Comparison of ENCODE assay signal across 1 cellular context in genomic region chr1:241823925-241824324, GRCh38.
TF ChIP-seq lines count a peak whose summit lies in the region.

No MANE protein-coding gene starts in this region.

TF ChIP-seq in H1, 55 proteins besides CTCF, POLR2A, EP300 and RAD21:
- no peak for TF ChIP-seq ZNF274 (IDR thresholded peaks at IDR 0.05; ENCODE audit: borderline replicate concordance, extremely low read depth, low read length)
- TF ChIP-seq ATF2 (IDR thresholded peaks at IDR 0.05; ENCODE audit: low read length): no peak
- TF ChIP-seq MAX (IDR thresholded peaks at IDR 0.05): no peak
- TF ChIP-seq HDAC2 (IDR thresholded peaks at IDR 0.05; ENCODE audit: borderline replicate concordance in 1 of 2, low read depth in 2 of 2, low read length in 2 of 2): no peak
- no peak for TF ChIP-seq KDM5A (IDR thresholded peaks at IDR 0.05; ENCODE audit: low read length)
- TF ChIP-seq YY1 (IDR thresholded peaks at IDR 0.05; ENCODE audit: low read depth, low read length): no peak
- TF ChIP-seq JUND (IDR thresholded peaks at IDR 0.05; ENCODE audit: low read length): no peak
- no peak for TF ChIP-seq CEBPB (IDR thresholded peaks at IDR 0.05; ENCODE audit: low read depth, low read length)
- TF ChIP-seq POU5F1 (IDR thresholded peaks at IDR 0.05; ENCODE audit: low read depth, low read length): no peak
- no peak for TF ChIP-seq BCL11A (IDR thresholded peaks at IDR 0.05; ENCODE audit: low read depth in 2 of 2, low read length in 2 of 2)
- no peak for TF ChIP-seq SIX5 (IDR thresholded peaks at IDR 0.05; ENCODE audit: low read depth, low read length)
- TF ChIP-seq TEAD4 (IDR thresholded peaks at IDR 0.05; ENCODE audit: low read depth, low read length): no peak
- TF ChIP-seq CBX5 (IDR thresholded peaks at IDR 0.05; ENCODE audit: low read depth, low read length): no peak
- TF ChIP-seq BACH1 (IDR thresholded peaks at IDR 0.05; ENCODE audit: low read length): no peak
- TF ChIP-seq MAFK (IDR thresholded peaks at IDR 0.05; ENCODE audit: low read depth, low read length): no peak
- no peak for TF ChIP-seq CREB1 (IDR thresholded peaks at IDR 0.05)
- TF ChIP-seq CTBP2 (IDR thresholded peaks at IDR 0.05; ENCODE audit: borderline replicate concordance, insufficient read depth, insufficient read length, low read length): no peak
- no peak for TF ChIP-seq RBBP5 (IDR thresholded peaks at IDR 0.05; ENCODE audit: borderline replicate concordance, low read depth, low read length)
- no peak for TF ChIP-seq PHF8 (conservative IDR thresholded peaks at IDR 0.05; ENCODE audit: low read depth, low read length)
TF ChIP-seq in H1: peak in this region for 0.
